Comparison of ENCODE assay signal across 8 cellular contexts in the genomic region with DNA sequence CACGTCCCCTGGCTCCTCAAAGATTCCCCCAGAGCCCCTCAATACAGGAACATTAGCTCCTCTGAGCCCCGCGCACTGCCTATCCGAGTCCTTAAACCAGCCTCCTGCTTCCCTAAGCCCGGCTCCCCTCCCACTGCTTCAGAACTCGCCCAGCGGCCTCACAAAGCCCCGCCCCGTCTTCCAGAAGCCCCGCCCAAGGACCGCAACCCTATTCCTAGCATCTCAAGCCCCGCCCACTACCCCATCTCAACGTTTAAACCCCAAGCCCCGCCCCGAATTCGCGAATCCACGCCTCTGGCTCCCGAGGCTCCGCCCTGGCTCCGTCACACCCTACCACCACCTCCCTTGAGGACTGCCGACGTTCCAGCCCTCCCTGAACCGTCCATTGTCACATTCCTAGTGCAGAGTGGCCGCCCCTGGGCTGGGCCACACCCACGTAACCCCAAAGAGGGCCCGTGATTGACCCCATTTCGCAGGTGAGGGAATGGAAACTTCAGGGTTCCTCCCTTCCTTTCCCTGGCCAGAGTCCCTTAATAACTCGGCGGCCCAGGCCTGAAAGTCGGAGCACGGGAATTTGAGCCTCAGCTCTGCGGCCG. TPM values are rescaled to one million over a fixed set of nuclear protein-coding genes. Genes with fewer than 3 reads are reported as not detected.
DNase-seq lines count a peak whose midpoint lies in the region; ATAC-seq and TF ChIP-seq lines count a peak whose summit lies in the region.

No MANE protein-coding gene starts in this region.

- H3K27ac Mint-ChIP-seq in activated CD4-positive, alpha-beta T cell treated with anti-CD3 and anti-CD28 coated beads, Interleukin-2, amount 10 ng/mL, durations not matched to agents 24 days and 14 days, result peak overlapping the region; percentile 95

- ATAC-seq in HG03457 (IDR thresholded peaks at IDR 0.05; ENCODE audit: unreplicated experiment) (peak; percentile 40), left colon (peak; percentile 69)

- peaks cover 6% of the 10 kb centered on the region for H3K27me3 Mint-ChIP-seq in activated CD4-positive, alpha-beta T cell treated with anti-CD3 and anti-CD28 coated beads, Interleukin-2, amount 10 ng/mL, durations not matched to agents 24 days and 14 days

- no peaks in the 10 kb centered on the region for H3K36me3 Mint-ChIP-seq in activated CD4-positive, alpha-beta T cell treated with anti-CD3 and anti-CD28 coated beads, Interleukin-2, amount 10 ng/mL, durations not matched to agents 24 days and 14 days (ENCODE audit: low read depth)

- H3K4me1 Mint-ChIP-seq in activated CD4-positive, alpha-beta T cell treated with anti-CD3 and anti-CD28 coated beads, Interleukin-2, amount 10 ng/mL, durations not matched to agents 24 days and 14 days, result peaks cover 40% of the 10 kb centered on the region

- H3K4me3 ChIP-seq in coronary artery, result peak overlapping the region; percentile 93

- intact Hi-C loops in activated CD4-positive, alpha-beta T cell treated with anti-CD3 and anti-CD28 coated beads, Interleukin-2, amount 10 ng/mL, durations not matched to agents 24 days and 14 days (cut with micrococcal nuclease), result loop anchor here (1.0 to 5.0 kb wide), 6 partner anchors 36 to 365 kb away; partner anchors contain the start of genes ISCU and UNG
- intact Hi-C loops in left colon (cut with DNase I, micrococcal nuclease), result no loop called here

- no peaks in the 10 kb centered on the region for H3K9me3 Mint-ChIP-seq in activated CD4-positive, alpha-beta T cell treated with anti-CD3 and anti-CD28 coated beads, Interleukin-2, amount 10 ng/mL, durations not matched to agents 24 days and 14 days

- peak overlapping the region; percentile 94 for H3K4me3 Mint-ChIP-seq in activated CD4-positive, alpha-beta T cell treated with anti-CD3 and anti-CD28 coated beads, Interleukin-2, amount 10 ng/mL, durations not matched to agents 24 days and 14 days

- peak overlapping the region; percentile 98 to 99 for H3K27ac ChIP-seq in coronary artery

- TF ChIP-seq CTCF in coronary artery (IDR thresholded peaks at IDR 0.05), result no peak

- peak; percentile 91 to 93 for DNase-seq in AML-193 (lab: John Stamatoyannopoulos, UW)
- DNase-seq in GM19240 (ENCODE audit: insufficient read length, low spot score), result peak; percentile 77
- peak; percentile 91 to 96 for DNase-seq in NCI-H524 (lab: John Stamatoyannopoulos, UW)
- DNase-seq in activated CD4-positive, alpha-beta T cell treated with anti-CD3 and anti-CD28 coated beads, Interleukin-2, amount 10 ng/mL, durations not matched to agents 24 days and 14 days, result peak; percentile 99
- DNase-seq in coronary artery (ENCODE audit: low spot score), result peak; percentile 99
- DNase-seq in left colon, result peak; percentile 99 to 100
- peak; percentile 97 for DNase-seq in stimulated activated CD4-positive, alpha-beta T cell treated with anti-CD3 and anti-CD28 coated beads, Interleukin-1b, Interleukin-23, amount 100 ng/mL, for 48 hours

RNA-seq across cellular contexts. Expression of gene CORO1C, which starts 0.6 kb away (rescaled TPM):
- 64.6 and 70.1 TPM in 2 replicates for total RNA-seq in activated CD4-positive, alpha-beta T cell treated with anti-CD3 and anti-CD28 coated beads, Interleukin-2, amount 10 ng/mL, durations not matched to agents 24 days and 14 days
- 100 to 1,000 TPM in 1 of 2 donors, 10 to 100 TPM in 1; 85.6 to 128 TPM for total RNA-seq in left colon

Comparison
In these comparisons a context has a peak if more than half of its experiments do, and no peak if none do; other contexts are left out.
1. Peak in every context shown above with its lines: DNase-seq, ATAC-seq, H3K4me3 ChIP-seq and H3K27ac ChIP-seq.